Comparison of ENCODE assay signal across 1 cellular context in the genomic region with DNA sequence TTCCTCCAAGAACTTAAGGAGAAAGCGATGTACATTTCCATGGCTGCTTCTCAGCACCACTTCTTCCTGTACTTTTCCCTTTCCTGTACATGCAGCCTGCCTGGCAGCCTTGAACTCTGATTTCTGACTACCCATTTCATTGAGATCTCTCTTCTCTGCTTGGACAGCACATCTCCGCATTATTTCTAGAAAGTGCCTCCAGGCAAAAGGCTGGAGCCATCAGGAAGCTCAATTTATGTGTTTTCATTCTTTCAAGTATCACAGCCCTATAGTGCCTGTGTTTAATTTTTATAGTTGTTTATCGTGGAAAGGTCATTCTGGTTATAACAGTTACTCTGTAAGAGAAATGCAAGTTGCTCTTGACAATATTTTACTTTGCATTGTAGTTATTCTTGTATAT.
TF ChIP-seq lines count a peak whose summit lies in the region.

No MANE protein-coding gene starts in this region.

TF ChIP-seq in GM23338, 12 proteins besides CTCF, POLR2A, EP300 and RAD21:
- TF ChIP-seq, protein P1, sequence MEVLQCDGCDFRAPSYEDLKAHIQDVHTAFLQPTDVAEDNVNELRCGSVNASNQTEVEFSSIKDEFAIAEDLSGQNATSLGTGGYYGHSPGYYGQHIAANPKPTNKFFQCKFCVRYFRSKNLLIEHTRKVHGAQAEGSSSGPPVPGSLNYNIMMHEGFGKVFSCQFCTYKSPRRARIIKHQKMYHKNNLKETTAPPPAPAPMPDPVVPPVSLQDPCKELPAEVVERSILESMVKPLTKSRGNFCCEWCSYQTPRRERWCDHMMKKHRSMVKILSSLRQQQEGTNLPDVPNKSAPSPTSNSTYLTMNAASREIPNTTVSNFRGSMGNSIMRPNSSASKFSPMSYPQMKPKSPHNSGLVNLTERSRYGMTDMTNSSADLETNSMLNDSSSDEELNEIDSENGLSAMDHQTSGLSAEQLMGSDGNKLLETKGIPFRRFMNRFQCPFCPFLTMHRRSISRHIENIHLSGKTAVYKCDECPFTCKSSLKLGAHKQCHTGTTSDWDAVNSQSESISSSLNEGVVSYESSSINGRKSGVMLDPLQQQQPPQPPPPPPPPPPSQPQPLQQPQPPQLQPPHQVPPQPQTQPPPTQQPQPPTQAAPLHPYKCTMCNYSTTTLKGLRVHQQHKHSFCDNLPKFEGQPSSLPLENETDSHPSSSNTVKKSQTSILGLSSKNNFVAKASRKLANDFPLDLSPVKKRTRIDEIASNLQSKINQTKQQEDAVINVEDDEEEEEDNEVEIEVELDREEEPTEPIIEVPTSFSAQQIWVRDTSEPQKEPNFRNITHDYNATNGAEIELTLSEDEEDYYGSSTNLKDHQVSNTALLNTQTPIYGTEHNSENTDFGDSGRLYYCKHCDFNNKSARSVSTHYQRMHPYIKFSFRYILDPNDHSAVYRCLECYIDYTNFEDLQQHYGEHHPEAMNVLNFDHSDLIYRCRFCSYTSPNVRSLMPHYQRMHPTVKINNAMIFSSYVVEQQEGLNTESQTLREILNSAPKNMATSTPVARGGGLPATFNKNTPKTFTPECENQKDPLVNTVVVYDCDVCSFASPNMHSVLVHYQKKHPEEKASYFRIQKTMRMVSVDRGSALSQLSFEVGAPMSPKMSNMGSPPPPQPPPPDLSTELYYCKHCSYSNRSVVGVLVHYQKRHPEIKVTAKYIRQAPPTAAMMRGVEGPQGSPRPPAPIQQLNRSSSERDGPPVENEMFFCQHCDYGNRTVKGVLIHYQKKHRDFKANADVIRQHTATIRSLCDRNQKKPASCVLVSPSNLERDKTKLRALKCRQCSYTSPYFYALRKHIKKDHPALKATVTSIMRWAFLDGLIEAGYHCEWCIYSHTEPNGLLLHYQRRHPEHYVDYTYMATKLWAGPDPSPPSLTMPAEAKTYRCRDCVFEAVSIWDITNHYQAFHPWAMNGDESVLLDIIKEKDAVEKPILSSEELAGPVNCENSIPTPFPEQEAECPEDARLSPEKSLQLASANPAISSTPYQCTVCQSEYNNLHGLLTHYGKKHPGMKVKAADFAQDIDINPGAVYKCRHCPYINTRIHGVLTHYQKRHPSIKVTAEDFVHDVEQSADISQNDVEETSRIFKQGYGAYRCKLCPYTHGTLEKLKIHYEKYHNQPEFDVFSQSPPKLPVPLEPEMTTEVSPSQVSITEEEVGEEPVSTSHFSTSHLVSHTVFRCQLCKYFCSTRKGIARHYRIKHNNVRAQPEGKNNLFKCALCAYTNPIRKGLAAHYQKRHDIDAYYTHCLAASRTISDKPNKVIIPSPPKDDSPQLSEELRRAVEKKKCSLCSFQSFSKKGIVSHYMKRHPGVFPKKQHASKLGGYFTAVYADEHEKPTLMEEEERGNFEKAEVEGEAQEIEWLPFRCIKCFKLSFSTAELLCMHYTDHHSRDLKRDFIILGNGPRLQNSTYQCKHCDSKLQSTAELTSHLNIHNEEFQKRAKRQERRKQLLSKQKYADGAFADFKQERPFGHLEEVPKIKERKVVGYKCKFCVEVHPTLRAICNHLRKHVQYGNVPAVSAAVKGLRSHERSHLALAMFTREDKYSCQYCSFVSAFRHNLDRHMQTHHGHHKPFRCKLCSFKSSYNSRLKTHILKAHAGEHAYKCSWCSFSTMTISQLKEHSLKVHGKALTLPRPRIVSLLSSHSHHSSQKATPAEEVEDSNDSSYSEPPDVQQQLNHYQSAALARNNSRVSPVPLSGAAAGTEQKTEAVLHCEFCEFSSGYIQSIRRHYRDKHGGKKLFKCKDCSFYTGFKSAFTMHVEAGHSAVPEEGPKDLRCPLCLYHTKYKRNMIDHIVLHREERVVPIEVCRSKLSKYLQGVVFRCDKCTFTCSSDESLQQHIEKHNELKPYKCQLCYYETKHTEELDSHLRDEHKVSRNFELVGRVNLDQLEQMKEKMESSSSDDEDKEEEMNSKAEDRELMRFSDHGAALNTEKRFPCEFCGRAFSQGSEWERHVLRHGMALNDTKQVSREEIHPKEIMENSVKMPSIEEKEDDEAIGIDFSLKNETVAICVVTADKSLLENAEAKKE (CRISPR knock-in tag; IDR thresholded peaks at IDR 0.05) = no peak
- TF ChIP-seq EZH2phosphoT487 (IDR thresholded peaks at IDR 0.05; ENCODE audit: unreplicated experiment) = no peak
- TF ChIP-seq ZNF331 (CRISPR knock-in tag; IDR thresholded peaks at IDR 0.05; ENCODE audit: low read depth) = no peak
- TF ChIP-seq EZH2 (IDR thresholded peaks at IDR 0.05; ENCODE audit: low read depth, unreplicated experiment) = no peak
- TF ChIP-seq STAT1 (IDR thresholded peaks at IDR 0.05; ENCODE audit: unreplicated experiment) = no peak
- TF ChIP-seq, protein P2, sequence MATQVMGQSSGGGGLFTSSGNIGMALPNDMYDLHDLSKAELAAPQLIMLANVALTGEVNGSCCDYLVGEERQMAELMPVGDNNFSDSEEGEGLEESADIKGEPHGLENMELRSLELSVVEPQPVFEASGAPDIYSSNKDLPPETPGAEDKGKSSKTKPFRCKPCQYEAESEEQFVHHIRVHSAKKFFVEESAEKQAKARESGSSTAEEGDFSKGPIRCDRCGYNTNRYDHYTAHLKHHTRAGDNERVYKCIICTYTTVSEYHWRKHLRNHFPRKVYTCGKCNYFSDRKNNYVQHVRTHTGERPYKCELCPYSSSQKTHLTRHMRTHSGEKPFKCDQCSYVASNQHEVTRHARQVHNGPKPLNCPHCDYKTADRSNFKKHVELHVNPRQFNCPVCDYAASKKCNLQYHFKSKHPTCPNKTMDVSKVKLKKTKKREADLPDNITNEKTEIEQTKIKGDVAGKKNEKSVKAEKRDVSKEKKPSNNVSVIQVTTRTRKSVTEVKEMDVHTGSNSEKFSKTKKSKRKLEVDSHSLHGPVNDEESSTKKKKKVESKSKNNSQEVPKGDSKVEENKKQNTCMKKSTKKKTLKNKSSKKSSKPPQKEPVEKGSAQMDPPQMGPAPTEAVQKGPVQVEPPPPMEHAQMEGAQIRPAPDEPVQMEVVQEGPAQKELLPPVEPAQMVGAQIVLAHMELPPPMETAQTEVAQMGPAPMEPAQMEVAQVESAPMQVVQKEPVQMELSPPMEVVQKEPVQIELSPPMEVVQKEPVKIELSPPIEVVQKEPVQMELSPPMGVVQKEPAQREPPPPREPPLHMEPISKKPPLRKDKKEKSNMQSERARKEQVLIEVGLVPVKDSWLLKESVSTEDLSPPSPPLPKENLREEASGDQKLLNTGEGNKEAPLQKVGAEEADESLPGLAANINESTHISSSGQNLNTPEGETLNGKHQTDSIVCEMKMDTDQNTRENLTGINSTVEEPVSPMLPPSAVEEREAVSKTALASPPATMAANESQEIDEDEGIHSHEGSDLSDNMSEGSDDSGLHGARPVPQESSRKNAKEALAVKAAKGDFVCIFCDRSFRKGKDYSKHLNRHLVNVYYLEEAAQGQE (IDR thresholded peaks at IDR 0.05; ENCODE audit: unreplicated experiment) = no peak
